ENCODE assay signal across 25 cellular contexts in the genomic region with DNA sequence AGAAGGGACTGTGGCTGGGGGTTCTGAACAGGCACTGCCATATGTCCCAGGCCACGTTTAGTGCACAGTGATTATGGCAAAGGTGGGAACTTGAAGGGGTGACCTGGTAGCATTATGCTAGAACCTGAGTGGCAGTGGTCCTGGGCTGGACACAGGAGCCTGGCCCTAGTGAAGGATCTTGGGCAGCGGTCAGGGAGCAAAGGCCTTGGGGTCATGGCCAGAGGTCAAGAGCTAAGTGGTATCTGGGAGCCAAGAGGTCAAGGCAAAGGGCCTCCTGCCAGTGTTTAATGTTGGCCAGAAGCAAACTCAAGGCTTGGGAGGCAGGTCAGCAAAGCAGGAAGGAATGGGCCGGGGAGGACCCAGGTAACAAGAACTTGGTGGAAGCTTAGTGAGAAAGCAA.
DNase-seq lines count a peak whose midpoint lies in the region; ATAC-seq, FAIRE-seq and TF ChIP-seq lines count a peak whose summit lies in the region.
"Had no signal": no experiment of that assay in that cellular context is flagged by ENCODE, and none has a peak within 500 bp of the region (broad histone marks: within the 10 kb centered on the region; RNA-seq: fewer than 3 reads in every experiment).

No MANE protein-coding gene starts in this region.

- POLR2A ChIA-PET in MCF 10A (lab: Yijun Ruan, JAX) = no interaction called here

- no peaks in the 10 kb centered on the region for H4K20me1 ChIP-seq in neural progenitor cell (ENCODE audit: low read depth)

- peaks cover 34% of the 10 kb centered on the region for H3K27me3 Mint-ChIP-seq in MCF 10A (ENCODE audit: insufficient read depth, unreplicated experiment)
- H3K27me3 Mint-ChIP-seq in T-helper 17 cell = peaks cover 19% of the 10 kb centered on the region
- H3K27me3 Mint-ChIP-seq in neural progenitor cell (ENCODE audit: insufficient read depth, low read depth) = peaks cover 5% of the 10 kb centered on the region
- H3K27me3 Mint-ChIP-seq: CD4-positive, alpha-beta T cell had no signal

- no peaks in the 10 kb centered on the region for H3K36me3 Mint-ChIP-seq in MCF 10A (ENCODE audit: insufficient read depth, unreplicated experiment)
- no peaks in the 10 kb centered on the region for H3K36me3 Mint-ChIP-seq in T-helper 17 cell (ENCODE audit: low read depth)
- no peaks in the 10 kb centered on the region for H3K36me3 Mint-ChIP-seq in neural progenitor cell
- H3K36me3 Mint-ChIP-seq: CD8-positive, alpha-beta memory T cell had no signal

- no peaks in the 10 kb centered on the region for H3K9me3 ChIP-seq in breast epithelium
- H3K9me3 ChIP-seq in T-helper 17 cell (ENCODE audit: control insufficient read depth, low read length, poor library complexity, severe bottlenecking) = no peaks in the 10 kb centered on the region
- H3K9me3 ChIP-seq in neural progenitor cell (ENCODE audit: low read depth) = no peaks in the 10 kb centered on the region
- H3K9me3 ChIP-seq: A549; BE2C; BLaER1 treated with 17β-estradiol and CSF1 and Interleukin-3, amounts not matched to agents 10 nM and 100 nM had no signal

- H3K4me2 ChIP-seq in neural progenitor cell = no peak overlapping the region
- H3K4me2 ChIP-seq: A549; BLaER1 treated with 17β-estradiol and CSF1 and Interleukin-3, amounts not matched to agents 10 nM and 100 nM; GM23338 had no signal

- H3K4me3 Mint-ChIP-seq in MCF 10A (ENCODE audit: unreplicated experiment) (no peak overlapping the region), T-helper 17 cell (no peak overlapping the region), neural progenitor cell (no peak overlapping the region)
- H3K4me3 Mint-ChIP-seq: CD14-positive monocyte; CD4-positive, alpha-beta T cell; CD8-positive, alpha-beta memory T cell; GM23338; H9 had no signal

- no TSS peak for BruUV-seq in MCF 10A (replicated peaks; lab: Mats Ljungman, UMichigan)

- H3K27ac Mint-ChIP-seq in MCF 10A (ENCODE audit: low read depth, unreplicated experiment) (peak overlapping the region; percentile 55), T-helper 17 cell (peak overlapping the region; percentile 75), neural progenitor cell (peak overlapping the region; percentile 83)
- H3K27ac Mint-ChIP-seq: CD4-positive, alpha-beta T cell; CD8-positive, alpha-beta memory T cell; GM23338 had no signal

- H3K4me1 Mint-ChIP-seq in MCF 10A (ENCODE audit: insufficient read depth, unreplicated experiment) (no peaks in the 10 kb centered on the region), T-helper 17 cell (peaks cover 6% of the 10 kb centered on the region), neural progenitor cell (peaks cover 30% of the 10 kb centered on the region)

- TF ChIP-seq CTCF in MCF 10A (IDR thresholded peaks at IDR 0.05; ENCODE audit: unreplicated experiment) (no peak), breast epithelium (IDR thresholded peaks at IDR 0.05) (no peak), neural progenitor cell (IDR thresholded peaks at IDR 0.05) (no peak)

- H3K4me1 ChIP-seq in breast epithelium (no peaks in the 10 kb centered on the region), neural progenitor cell (no peaks in the 10 kb centered on the region)
- H3K4me1 ChIP-seq: A549, BE2C had no signal

- no peak overlapping the region for H2AFZ ChIP-seq in neural progenitor cell (replicated peaks)
- H2AFZ ChIP-seq: GM23338 had no signal

- H3K9ac ChIP-seq in neural progenitor cell = no peak overlapping the region
- H3K9ac ChIP-seq: BLaER1 treated with 17β-estradiol and CSF1 and Interleukin-3, amounts not matched to agents 10 nM and 100 nM had no signal

- H3K27ac ChIP-seq in breast epithelium = no peak overlapping the region
- no peak overlapping the region for H3K27ac ChIP-seq in neural progenitor cell
- H3K27ac ChIP-seq: A549; BLaER1 treated with 17β-estradiol and CSF1 and Interleukin-3, amounts not matched to agents 10 nM and 100 nM had no signal

- intact Hi-C loops in MCF 10A (cut with micrococcal nuclease) (loop anchor here (5.0 kb wide), 2 partner anchors 265 to 950 kb away; no protein-coding TSS in a partner anchor), breast epithelium (cut with DNase I; ENCODE audit: low total_unique reads) (no loop called here)

- no peaks in the 10 kb centered on the region for H3K27me3 ChIP-seq in breast epithelium
- H3K27me3 ChIP-seq in neural progenitor cell = no peaks in the 10 kb centered on the region
- H3K27me3 ChIP-seq: BE2C; BLaER1 treated with 17β-estradiol and CSF1 and Interleukin-3, amounts not matched to agents 10 nM and 100 nM had no signal

- no peaks in the 10 kb centered on the region for H3K79me2 ChIP-seq in neural progenitor cell (ENCODE audit: low read depth)

- H3K9me3 Mint-ChIP-seq in MCF 10A (ENCODE audit: unreplicated experiment) (no peaks in the 10 kb centered on the region), neural progenitor cell (no peaks in the 10 kb centered on the region)
- H3K9me3 Mint-ChIP-seq: CD14-positive monocyte; CD4-positive, alpha-beta T cell; CD8-positive, alpha-beta memory T cell; GM23338; H9 had no signal

- CTCF ChIA-PET in MCF 10A (lab: Yijun Ruan, JAX) = interaction anchor here (1.0 to 5.5 kb wide), 17 partner anchors 11 to 1051 kb away, joined by 3 to 108 read pairs (median 6); no protein-coding TSS in a partner anchor

- DNase-seq in MCF 10A (ENCODE audit: unreplicated experiment) (no peak), breast epithelium (ENCODE audit: low spot score in 2 of 2) (no peak), T-helper 17 cell (no peak), neural progenitor cell (ENCODE audit: low spot score) (no peak), HUDEP-2 (lab: John Stamatoyannopoulos, UW; ENCODE audit: unreplicated experiment in 76 of 76) (no peak), frontal cortex (ENCODE audit: low spot score in 2 of 2) (no peak), GM19239 (ENCODE audit: insufficient read length, low spot score) (no peak)
- DNase-seq: 8988T; ACHN; AML-193; BE2C; CD4-positive, alpha-beta T cell; CD8-positive, alpha-beta memory T cell; DMS 273 treated with DMSO at 0.1 percent for 48 hours; DMS79; GF-D8; H9 had no signal

- no peak for TF ChIP-seq POLR2A in breast epithelium (IDR thresholded peaks at IDR 0.05)

- H3K36me3 ChIP-seq in breast epithelium (no peaks in the 10 kb centered on the region), neural progenitor cell (no peaks in the 10 kb centered on the region)
- H3K36me3 ChIP-seq: BE2C had no signal

- H3K4me3 ChIP-seq in breast epithelium (no peak overlapping the region), neural progenitor cell (no peak overlapping the region)
- H3K4me3 ChIP-seq: A549; BLaER1 treated with 17β-estradiol and CSF1 and Interleukin-3, amounts not matched to agents 10 nM and 100 nM; GM23338 had no signal

- FAIRE-seq in frontal cortex (lab: Jason Lieb, UNC) = no peak
- no peak for FAIRE-seq in GM19239 (lab: Jason Lieb, UNC)
- FAIRE-seq: A549, D721Med, GM12891, GM18507 had no signal

- H3F3A ChIP-seq in neural progenitor cell (ENCODE audit: low read depth) = no peaks in the 10 kb centered on the region

- ATAC-seq in T-helper 17 cell = no peak
- ATAC-seq: A549, GM23338, HCT116 had no signal
